ENCODE assay signal across 8 cellular contexts in genomic region chr11:73729594-73730206, GRCh38. TPM values are rescaled to one million over a fixed set of nuclear protein-coding genes. Genes with fewer than 3 reads are reported as not detected.
DNase-seq lines count a peak whose midpoint lies in the region; ATAC-seq, FAIRE-seq and TF ChIP-seq lines count a peak whose summit lies in the region.

No MANE protein-coding gene starts in this region.

- H3K4me2 ChIP-seq in hepatocyte: no peak overlapping the region

- H3K27me3 ChIP-seq in left ventricle myocardium inferior (ENCODE audit: low read depth) (no peaks in the 10 kb centered on the region), hepatocyte (no peaks in the 10 kb centered on the region), heart left ventricle (no peaks in the 10 kb centered on the region)

- H3K9me2 ChIP-seq in hepatocyte (replicated peaks; ENCODE audit: insufficient read depth): no peaks in the 10 kb centered on the region

- H3K9me3 ChIP-seq in left ventricle myocardium inferior (replicated peaks) (no peaks in the 10 kb centered on the region), hepatocyte (ENCODE audit: low read depth) (no peaks in the 10 kb centered on the region), heart left ventricle (no peaks in the 10 kb centered on the region)

- TF ChIP-seq CTCF in left ventricle myocardium inferior (IDR thresholded peaks at IDR 0.05; ENCODE audit: borderline replicate concordance) (peak; percentile 33), hepatocyte (IDR thresholded peaks at IDR 0.05; ENCODE audit: poor library complexity) (no peak), heart left ventricle (IDR thresholded peaks at IDR 0.05) (peak in 6 of 12 donors; percentile 9 to 38 (median 32))

- peaks cover 89% of the 10 kb centered on the region for H3K79me2 ChIP-seq in hepatocyte

- no peak overlapping the region for H3K27ac ChIP-seq in left ventricle myocardium inferior (replicated peaks)
- no peak overlapping the region for H3K27ac ChIP-seq in hepatocyte
- H3K27ac ChIP-seq in heart left ventricle: no peak overlapping the region

- peaks cover 54% of the 10 kb centered on the region for H4K20me1 ChIP-seq in hepatocyte (ENCODE audit: insufficient read depth, poor library complexity, severe bottlenecking)

- TF ChIP-seq POLR2A in heart left ventricle (IDR thresholded peaks at IDR 0.05): no peak

- intact Hi-C loops in left ventricle myocardium inferior (cut with micrococcal nuclease) (no loop called here), Right ventricle myocardium inferior (cut with DNase I) (no loop called here), heart left ventricle (cut with DNase I) (no loop called here)

- no peak overlapping the region for H3K4me3 ChIP-seq in left ventricle myocardium inferior
- H3K4me3 ChIP-seq in hepatocyte: no peak overlapping the region
- H3K4me3 ChIP-seq in heart left ventricle: no peak overlapping the region

- H2AFZ ChIP-seq in hepatocyte: no peak overlapping the region

- H3K4me1 ChIP-seq in left ventricle myocardium inferior (peaks cover 6% of the 10 kb centered on the region), hepatocyte (ENCODE audit: insufficient read depth) (no peaks in the 10 kb centered on the region), heart left ventricle (peaks cover 0 to 4% (median under 1%) of the 10 kb centered on the region in 12 donors)

- DNase-seq in left ventricle myocardium inferior: no peak
- no peak for DNase-seq in Right ventricle myocardium inferior (ENCODE audit: missing footprints)
- DNase-seq in RPMI7951 (ENCODE audit: low read depth): peak; percentile 8
- peak; percentile 12 for DNase-seq in hepatocyte (ENCODE audit: low spot score)
- DNase-seq in urothelium cell line (ENCODE audit: low spot score): peak; percentile 11
- no peak for DNase-seq in GM19240 (ENCODE audit: insufficient read length, low spot score)
- no peak for DNase-seq in heart left ventricle

- FAIRE-seq in urothelium cell line (lab: Jason Lieb, UNC): no peak

- 96% methylated on average over 3 of the region's 3 CpGs for WGBS in hepatocyte (ENCODE audit: low lambda C conversion rate, missing lambda C conversion rate)
- 93 to 99% (median 98%) methylated on average over 3 of the region's 3 CpGs for WGBS in heart left ventricle, 4 donors

- H3K36me3 ChIP-seq in left ventricle myocardium inferior (no peaks in the 10 kb centered on the region), hepatocyte (replicated peaks; ENCODE audit: insufficient read depth, low read depth) (no peaks in the 10 kb centered on the region), heart left ventricle (peaks cover 0 to 37% (median 9%) of the 10 kb centered on the region in 9 donors)

- ATAC-seq in Right ventricle myocardium inferior (no peak), GM21619 (IDR thresholded peaks at IDR 0.05; ENCODE audit: unreplicated experiment) (no peak), heart left ventricle (no peak)

RNA-seq across cellular contexts. Expression of gene RAB6A, which starts 31.2 kb away (rescaled TPM):
- total RNA-seq in left ventricle myocardium inferior (98.3 TPM), Right ventricle myocardium inferior (97.1 TPM), hepatocyte (99.5 and 103 TPM in 2 replicates), heart left ventricle (100 to 1,000 TPM in 7 of 9 donors, 10 to 100 TPM in 2; 92.2 to 143 (median 123) TPM)
- 95.4 and 124 TPM in 2 replicates for total RNA-seq in RPMI7951 (2014; rRNA removed; shearing (Covaris generic))
- polyA plus RNA-seq in hepatocyte (83.8 and 85.8 TPM in 2 replicates), heart left ventricle (100 to 1,000 TPM in 1 of 2 donors, 10 to 100 TPM in 1; 41.7 to 110 TPM)

RNA-seq across cellular contexts. Expression of gene MRPL48, which starts 58.0 kb away (rescaled TPM):
- total RNA-seq in left ventricle myocardium inferior: 35.6 TPM
- total RNA-seq in Right ventricle myocardium inferior: 45.1 TPM
- total RNA-seq in RPMI7951 (2014; rRNA removed; shearing (Covaris generic)): 91.1 and 98.2 TPM in 2 replicates
- total RNA-seq in hepatocyte: 25.9 and 28.5 TPM in 2 replicates
- 34.9 and 59.1 TPM in 2 replicates for polyA plus RNA-seq in hepatocyte
- total RNA-seq in heart left ventricle: 10 to 100 TPM; 21.0 to 43.5 (median 39.4) TPM
- polyA plus RNA-seq in heart left ventricle: 10 to 100 TPM; 33.3 to 47.7 TPM

Comparison
In these comparisons a context has a peak if more than half of its experiments do, and no peak if none do; other contexts are left out.
1. DNase-seq: peak in RPMI7951 (single experiment), hepatocyte (single experiment) and urothelium cell line (single experiment); none in left ventricle myocardium inferior (single experiment), Right ventricle myocardium inferior (single experiment), GM19240 (single experiment) and heart left ventricle (0 of 5).